Comparison of ENCODE assay signal across 8 cellular contexts in the genomic region with DNA sequence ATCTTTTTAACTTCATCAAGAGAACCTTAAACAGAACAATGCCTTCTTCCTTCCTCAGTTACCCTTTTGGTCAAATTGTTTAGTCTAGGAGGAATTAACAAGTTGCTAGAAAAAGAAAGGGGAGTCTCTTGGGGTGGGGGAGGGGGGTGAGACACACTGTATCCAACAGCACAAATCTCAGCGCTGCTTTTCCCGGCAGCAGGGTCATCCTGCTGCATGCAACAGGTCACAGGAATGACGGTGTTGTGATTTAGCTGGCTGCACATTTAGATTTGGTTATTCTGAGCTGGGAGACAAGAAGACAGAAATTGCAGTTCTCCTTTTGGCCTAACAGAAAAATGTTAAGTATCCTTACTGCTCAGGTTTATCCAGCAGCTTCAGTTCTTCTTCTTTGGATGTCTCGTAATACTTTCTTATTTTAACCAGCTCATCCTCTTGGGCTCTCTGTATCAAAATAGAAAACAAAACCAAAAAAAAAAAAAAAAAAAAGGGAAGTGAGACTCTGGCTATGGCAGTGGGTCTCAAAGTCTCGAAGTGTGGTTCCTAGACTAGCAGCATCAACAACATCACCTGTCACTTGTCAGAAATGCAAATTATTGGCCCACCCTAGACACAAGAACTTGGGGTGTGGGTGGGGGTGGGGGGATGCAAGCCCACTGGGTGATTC.
A peak's percentile ranks its signal among the peaks of the same experiment; 100 is the strongest.
DNase-seq lines count a peak whose midpoint lies in the region; ATAC-seq lines count a peak whose summit lies in the region.

No MANE protein-coding gene starts in this region.

- 57% methylated on average over 3 of the region's 5 CpGs for WGBS in mesenchymal stem cell

- H3K27ac ChIP-seq in mesenchymal stem cell (ENCODE audit: low read length, poor library complexity, severe bottlenecking): no peak overlapping the region

- no peak overlapping the region for H3K9ac ChIP-seq in mesenchymal stem cell (ENCODE audit: low read length)

- no peaks in the 10 kb centered on the region for H3K9me3 ChIP-seq in mesenchymal stem cell (ENCODE audit: control insufficient read depth, low read length)

- peaks cover 4% of the 10 kb centered on the region for H3K4me1 ChIP-seq in mesenchymal stem cell (ENCODE audit: control insufficient read depth, insufficient read depth, low read depth, low read length)

- no peaks in the 10 kb centered on the region for H3K36me3 ChIP-seq in mesenchymal stem cell (ENCODE audit: control insufficient read depth in 1 of 2, insufficient read depth in 2 of 2, low read depth in 1 of 2, low read length in 2 of 2)

- H2BK5ac ChIP-seq in mesenchymal stem cell (ENCODE audit: low read depth, low read length, poor library complexity, severe bottlenecking): no peak overlapping the region

- no peak overlapping the region for H2AFZ ChIP-seq in mesenchymal stem cell (ENCODE audit: low read depth, low read length)

- H3K79me1 ChIP-seq in mesenchymal stem cell (replicated peaks; ENCODE audit: low read length, poor library complexity, severe bottlenecking): no peaks in the 10 kb centered on the region

- no peak overlapping the region for H3K4ac ChIP-seq in mesenchymal stem cell (ENCODE audit: low read depth in 1 of 2, low read length in 2 of 2)

- DNase-seq in NOMO-1 treated with DMSO at 0.1 percent for 48 hours (lab: John Stamatoyannopoulos, UW; ENCODE audit: unreplicated experiment) (peak; percentile 97), mesenchymal stem cell (peak; percentile 75), NCI-H2081 treated with DMSO at 0.1 percent for 48 hours (lab: John Stamatoyannopoulos, UW) (no peak), NCI-H1436 (lab: John Stamatoyannopoulos, UW) (no peak)
- no peak for DNase-seq in activated CD8-positive, alpha-beta memory T cell treated with anti-CD3 and anti-CD28 coated beads for 24 hours
- DNase-seq in stimulated activated CD4-positive, alpha-beta T cell treated with anti-CD3 and anti-CD28 coated beads, Interleukin-1b, Interleukin-23, amount 100 ng/mL, for 48 hours: no peak

- no peak overlapping the region for H3K4me3 ChIP-seq in mesenchymal stem cell (ENCODE audit: insufficient read depth in 1 of 2, low read depth in 1 of 2, low read length in 2 of 2)

- H2BK120ac ChIP-seq in mesenchymal stem cell (ENCODE audit: low read depth, low read length): no peak overlapping the region

- no peak overlapping the region for H2AK5ac ChIP-seq in mesenchymal stem cell (ENCODE audit: low read length, severe bottlenecking)

- peak overlapping the region in 1 of 2 experiments; percentile 61 for H3K18ac ChIP-seq in mesenchymal stem cell (ENCODE audit: low read depth in 1 of 2, low read length in 2 of 2)

- H2BK15ac ChIP-seq in mesenchymal stem cell (ENCODE audit: low read depth, poor library complexity, severe bottlenecking): no peak overlapping the region

- H3K4me2 ChIP-seq in mesenchymal stem cell (ENCODE audit: low read length, poor library complexity, severe bottlenecking): peak overlapping the region; percentile 5

- no peak overlapping the region for H2BK12ac ChIP-seq in mesenchymal stem cell (ENCODE audit: low read length in 2 of 2)

- no peak overlapping the region for H4K8ac ChIP-seq in mesenchymal stem cell (ENCODE audit: low read length)

- no peak overlapping the region for H4K91ac ChIP-seq in mesenchymal stem cell (ENCODE audit: low read length)

- H3K14ac ChIP-seq in mesenchymal stem cell (ENCODE audit: low read length in 2 of 2): no peak overlapping the region

- no peaks in the 10 kb centered on the region for H3K27me3 ChIP-seq in mesenchymal stem cell (ENCODE audit: control insufficient read depth in 1 of 2, insufficient read depth in 1 of 2, low read length in 2 of 2)

- H3K23ac ChIP-seq in mesenchymal stem cell (ENCODE audit: low read length in 2 of 2): no peak overlapping the region

- peak; percentile 95 for ATAC-seq in GM18511 (IDR thresholded peaks at IDR 0.05; ENCODE audit: unreplicated experiment)
- ATAC-seq in HG02623 (IDR thresholded peaks at IDR 0.05; ENCODE audit: unreplicated experiment): peak; percentile 86

Comparison
In these comparisons a context has a peak if more than half of its experiments do, and no peak if none do; other contexts are left out.
1. DNase-seq: peak in NOMO-1 treated with DMSO at 0.1 percent for 48 hours (single experiment) and mesenchymal stem cell (single experiment); none in NCI-H2081 treated with DMSO at 0.1 percent for 48 hours (single experiment), activated CD8-positive, alpha-beta memory T cell treated with anti-CD3 and anti-CD28 coated beads for 24 hours (single experiment), NCI-H1436 (single experiment) and stimulated activated CD4-positive, alpha-beta T cell treated with anti-CD3 and anti-CD28 coated beads, Interleukin-1b, Interleukin-23, amount 100 ng/mL, for 48 hours (single experiment).